ENCODE assay signal across 1 cellular context in the genomic region with DNA sequence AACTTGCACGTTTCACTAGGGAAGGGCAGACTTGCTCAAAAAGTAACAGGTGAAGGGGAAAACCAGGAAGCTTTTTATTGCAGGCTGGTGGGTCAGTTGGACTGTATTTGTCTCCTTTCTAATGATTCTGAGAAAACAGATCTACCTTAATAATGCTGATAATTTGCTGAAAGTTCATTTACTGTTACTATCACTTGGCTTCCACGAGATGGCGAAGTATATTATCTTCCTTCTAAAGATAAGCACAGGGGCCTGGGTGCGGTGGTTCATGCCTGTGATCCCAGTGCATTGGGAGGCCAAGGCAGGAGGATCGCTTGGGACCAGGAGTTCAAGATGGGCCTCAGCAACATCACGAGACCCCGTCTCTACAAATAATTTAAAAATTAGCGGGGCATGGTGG.
TF ChIP-seq lines count a peak whose summit lies in the region.

No MANE protein-coding gene starts in this region.

TF ChIP-seq in GM12878, 131 proteins besides CTCF, POLR2A, EP300 and RAD21:
- TF ChIP-seq HCFC1 (IDR thresholded peaks at IDR 0.05; ENCODE audit: low read length) = no peak
- no peak for TF ChIP-seq RELA (IDR thresholded peaks at IDR 0.05; ENCODE audit: borderline replicate concordance, partially characterized antibody)
- TF ChIP-seq SIX5 (IDR thresholded peaks at IDR 0.05; ENCODE audit: low read depth, low read length, severe bottlenecking) = no peak
- TF ChIP-seq ATF2 (IDR thresholded peaks at IDR 0.05; ENCODE audit: low read length) = no peak
- TF ChIP-seq, protein P1, sequence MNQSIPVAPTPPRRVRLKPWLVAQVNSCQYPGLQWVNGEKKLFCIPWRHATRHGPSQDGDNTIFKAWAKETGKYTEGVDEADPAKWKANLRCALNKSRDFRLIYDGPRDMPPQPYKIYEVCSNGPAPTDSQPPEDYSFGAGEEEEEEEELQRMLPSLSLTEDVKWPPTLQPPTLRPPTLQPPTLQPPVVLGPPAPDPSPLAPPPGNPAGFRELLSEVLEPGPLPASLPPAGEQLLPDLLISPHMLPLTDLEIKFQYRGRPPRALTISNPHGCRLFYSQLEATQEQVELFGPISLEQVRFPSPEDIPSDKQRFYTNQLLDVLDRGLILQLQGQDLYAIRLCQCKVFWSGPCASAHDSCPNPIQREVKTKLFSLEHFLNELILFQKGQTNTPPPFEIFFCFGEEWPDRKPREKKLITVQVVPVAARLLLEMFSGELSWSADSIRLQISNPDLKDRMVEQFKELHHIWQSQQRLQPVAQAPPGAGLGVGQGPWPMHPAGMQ (IDR thresholded peaks at IDR 0.05; ENCODE audit: borderline replicate concordance) = no peak
- no peak for TF ChIP-seq RELB (IDR thresholded peaks at IDR 0.05; ENCODE audit: low read depth)
- no peak for TF ChIP-seq CHD4 (IDR thresholded peaks at IDR 0.05)
- TF ChIP-seq SPI1 (IDR thresholded peaks at IDR 0.05; ENCODE audit: borderline replicate concordance, insufficient read depth, low read depth, low read length) = no peak
- TF ChIP-seq SMAD5 (IDR thresholded peaks at IDR 0.05; ENCODE audit: low read depth) = no peak
- TF ChIP-seq MLLT1 (IDR thresholded peaks at IDR 0.05) = no peak
TF ChIP-seq in GM12878: peak in this region for 0.
